Comparison of ENCODE assay signal across 21 cellular contexts in the genomic region with DNA sequence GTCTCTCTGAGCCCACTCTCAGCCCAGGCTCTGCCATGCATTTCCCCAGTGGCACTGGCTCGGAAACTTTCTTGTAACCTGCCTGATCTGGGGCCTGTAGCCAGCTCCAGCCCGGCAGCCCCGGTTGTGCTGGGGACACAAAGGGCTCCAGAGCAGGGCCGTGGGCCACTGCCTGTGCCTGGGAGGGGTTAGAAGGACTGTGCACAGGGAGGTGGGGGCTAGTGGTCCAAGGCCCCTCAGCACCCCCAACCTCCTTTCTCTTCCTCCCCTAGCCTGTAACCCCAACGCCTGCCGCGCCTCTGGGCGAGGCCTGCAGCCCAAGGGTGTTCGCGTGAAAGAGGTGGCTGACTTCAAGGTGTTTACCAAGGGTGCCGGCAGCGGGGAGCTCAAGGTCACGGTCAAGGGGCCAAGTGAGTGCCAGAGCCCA. TPM values are rescaled to one million over a fixed set of nuclear protein-coding genes. Genes with fewer than 3 reads are reported as not detected.
"Had no signal": no experiment of that assay in that cellular context is flagged by ENCODE, and none has a peak within 500 bp of the region (broad histone marks: within the 10 kb centered on the region; RNA-seq: fewer than 3 reads in every experiment).

No MANE protein-coding gene starts in this region.

- DNase-seq: activated CD4-positive, alpha-beta memory T cell treated with anti-CD3 and anti-CD28 coated beads, Interleukin-2, amount 10 ng/mL, durations not matched to agents 7 days and 5 days; activated CD4-positive, alpha-beta T cell treated with anti-CD3 and anti-CD28 coated beads for 4 hours; activated naive CD4-positive, alpha-beta T cell treated with anti-CD3 and anti-CD28 coated beads, Interleukin-2, amount 10 ng/mL, durations not matched to agents 7 days and 5 days; activated T-cell treated with anti-CD3 and anti-CD28 coated beads, Interleukin-2, amount 50 U/mL, for 24 hours; effector CD8-positive, alpha-beta T cell; hypothalamus; islet precursor cell; mesenchymal stem cell; natural killer cell; stimulated activated CD4-positive, alpha-beta T cell treated with anti-CD3 and anti-CD28 coated beads, Interleukin-2, amount 100 ng/mL, for 24 hours; stimulated activated naive CD4-positive, alpha-beta T cell treated with Interleukin-2 at 50 U/mL for 16 hours; T-cell had no signal

- H3K4me1 ChIP-seq: left lung, pancreas had no signal

- ATAC-seq: esophagus mucosa, left lung, natural killer cell, pancreas, SK-N-SH treated with all-trans-retinoic acid at 6 μM for 48 hours, T-cell, WTC11 had no signal

- H3K36me3 ChIP-seq: left lung, pancreas, uterus had no signal

- H3K27me3 ChIP-seq: ascending aorta, left lung, pancreas, tibial nerve, uterus had no signal

- FAIRE-seq: pancreas had no signal

- H3K27ac ChIP-seq: ascending aorta, left lung, pancreas, tibial nerve, uterus had no signal

- H3K4me3 ChIP-seq: ascending aorta, left lung, pancreas, tibial nerve, uterus had no signal

- H3K9me3 ChIP-seq: ascending aorta, left lung, pancreas, tibial nerve, uterus had no signal

RNA-seq across cellular contexts. Expression of a gene that starts 9.6 kb away (rescaled TPM):
- total RNA-seq: activated CD4-positive, alpha-beta memory T cell treated with anti-CD3 and anti-CD28 coated beads, Interleukin-2, amount 10 ng/mL, durations not matched to agents 7 days and 5 days; activated T-helper 2 cell treated with anti-CD3 and anti-CD28 coated beads, Interferon-gamma antibody, Interleukin-2, Interleukin-4, amounts not matched to agents 10 μg/mL and 5 μg/mL and 100 μg/mL, durations not matched to agents 14 hours and 24 hours and 36 hours had no signal
